7 cellular contexts compared by ENCODE assay signal in genomic region chr19:47471733-47472457, GRCh38.
DNase-seq lines count a peak whose midpoint lies in the region; ATAC-seq lines count a peak whose summit lies in the region.

A gene with protein sequence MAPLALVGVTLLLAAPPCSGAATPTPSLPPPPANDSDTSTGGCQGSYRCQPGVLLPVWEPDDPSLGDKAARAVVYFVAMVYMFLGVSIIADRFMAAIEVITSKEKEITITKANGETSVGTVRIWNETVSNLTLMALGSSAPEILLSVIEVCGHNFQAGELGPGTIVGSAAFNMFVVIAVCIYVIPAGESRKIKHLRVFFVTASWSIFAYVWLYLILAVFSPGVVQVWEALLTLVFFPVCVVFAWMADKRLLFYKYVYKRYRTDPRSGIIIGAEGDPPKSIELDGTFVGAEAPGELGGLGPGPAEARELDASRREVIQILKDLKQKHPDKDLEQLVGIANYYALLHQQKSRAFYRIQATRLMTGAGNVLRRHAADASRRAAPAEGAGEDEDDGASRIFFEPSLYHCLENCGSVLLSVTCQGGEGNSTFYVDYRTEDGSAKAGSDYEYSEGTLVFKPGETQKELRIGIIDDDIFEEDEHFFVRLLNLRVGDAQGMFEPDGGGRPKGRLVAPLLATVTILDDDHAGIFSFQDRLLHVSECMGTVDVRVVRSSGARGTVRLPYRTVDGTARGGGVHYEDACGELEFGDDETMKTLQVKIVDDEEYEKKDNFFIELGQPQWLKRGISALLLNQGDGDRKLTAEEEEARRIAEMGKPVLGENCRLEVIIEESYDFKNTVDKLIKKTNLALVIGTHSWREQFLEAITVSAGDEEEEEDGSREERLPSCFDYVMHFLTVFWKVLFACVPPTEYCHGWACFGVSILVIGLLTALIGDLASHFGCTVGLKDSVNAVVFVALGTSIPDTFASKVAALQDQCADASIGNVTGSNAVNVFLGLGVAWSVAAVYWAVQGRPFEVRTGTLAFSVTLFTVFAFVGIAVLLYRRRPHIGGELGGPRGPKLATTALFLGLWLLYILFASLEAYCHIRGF (minus strand): TSS chr19:47471893. CDS start chr19:47466403, 5,490 bp downstream.

- DNase-seq in GM19240 (ENCODE audit: insufficient read length, low spot score) (peak; percentile 42), NCI-H2196 treated with DMSO at 0.1 percent for 48 hours (lab: John Stamatoyannopoulos, UW; ENCODE audit: unreplicated experiment) (peak; percentile 63), ecto neural progenitor cell (ENCODE audit: low spot score) (peak; percentile 96), medulla oblongata (ENCODE audit: extremely low spot score) (peak; percentile 37)
- peak; percentile 49 to 51 for DNase-seq in activated CD4-positive, alpha-beta T cell treated with anti-CD3 and anti-CD28 coated beads, Interleukin-2, amount 50 U/mL, for 48 hours
- DNase-seq in stimulated activated CD8-positive, alpha-beta memory T cell treated with anti-CD3 and anti-CD28 coated beads, Interleukin-2, amount 100 ng/mL, for 48 hours (ENCODE audit: low read depth in 2 of 2): peak; percentile 18 to 37

- no peak for ATAC-seq in HG02588 (IDR thresholded peaks at IDR 0.05; ENCODE audit: unreplicated experiment)

Comparison
In these comparisons a context has a peak if more than half of its experiments do, and no peak if none do; other contexts are left out.
1. DNase-seq: peak in every context shown above with its lines; median percentile 96 in ecto neural progenitor cell; 63 in NCI-H2196 treated with DMSO at 0.1 percent for 48 hours; 50 in activated CD4-positive, alpha-beta T cell treated with anti-CD3 and anti-CD28 coated beads, Interleukin-2, amount 50 U/mL, for 48 hours; 42 in GM19240; 37 in medulla oblongata; 28 in stimulated activated CD8-positive, alpha-beta memory T cell treated with anti-CD3 and anti-CD28 coated beads, Interleukin-2, amount 100 ng/mL, for 48 hours.